In the genomic region with DNA sequence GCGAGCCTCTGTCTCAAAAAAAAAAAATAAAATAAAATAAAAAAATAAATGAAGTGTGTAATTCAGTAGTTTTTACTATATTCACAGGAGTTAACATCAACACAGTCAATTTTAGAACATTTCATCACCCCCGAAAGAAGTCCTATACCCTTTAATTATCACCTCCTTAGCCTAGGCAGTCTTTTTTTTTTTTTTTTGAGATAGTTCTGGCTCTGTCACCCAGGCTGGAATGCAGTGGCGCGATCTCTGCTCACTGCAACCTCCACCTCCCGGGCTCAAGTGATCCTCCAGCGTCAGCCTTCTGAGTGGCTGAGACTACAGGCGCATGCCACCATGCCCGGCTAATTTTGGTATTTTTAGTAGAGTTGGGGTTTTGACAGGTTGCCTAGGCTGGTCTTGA, we compare ENCODE assay signal across 25 cellular contexts.
"Had no signal": no experiment of that assay in that cellular context is flagged by ENCODE, and none has a peak within 500 bp of the region (broad histone marks: within the 10 kb centered on the region; RNA-seq: fewer than 3 reads in every experiment).

No MANE protein-coding gene starts in this region.

- H3K36me3 ChIP-seq: neural progenitor cell, ovary, right lobe of liver, thyroid gland, vagina had no signal

- DNase-seq: natural killer cell; occipital lobe; ovary; psoas muscle; right cardiac atrium; right lobe of liver; sigmoid colon; small intestine; stimulated activated CD4-positive, alpha-beta T cell treated with anti-CD3 and anti-CD28 coated beads, Interleukin-15, amount 100 ng/mL, for 24 hours; stimulated activated CD4-positive, alpha-beta T cell treated with anti-CD3 and anti-CD28 coated beads, Interleukin-2, amount 100 ng/mL, for 24 hours; stimulated activated CD4-positive, alpha-beta T cell treated with anti-CD3 and anti-CD28 coated beads, Interleukin-2, amount 100 ng/mL, for 48 hours; stimulated activated CD4-positive, alpha-beta T cell treated with anti-CD3 and anti-CD28 coated beads, Interleukin-4, amount 100 ng/mL, for 24 hours; stimulated activated naive B cell treated with anti-CD40 and anti-IgM and Interleukin-4, amounts not matched to agents 10 μg/mL and 1 μg/mL and 100 μg/mL, for 72 hours; stimulated activated naive CD4-positive, alpha-beta T cell treated with Interleukin-2 at 50 U/mL for 16 hours; stomach; thyroid gland; trophoblast cell; upper lobe of left lung had no signal

- FAIRE-seq: small intestine, urothelium cell line had no signal

- H3K27ac ChIP-seq: neural progenitor cell, ovary, parathyroid adenoma, psoas muscle, right lobe of liver, sigmoid colon, stomach, thoracic aorta, thyroid gland, tibial nerve, upper lobe of left lung, vagina had no signal

- H3K4me1 ChIP-seq: psoas muscle, right lobe of liver, stomach, thyroid gland, tibial nerve, vagina had no signal

- ATAC-seq: natural killer cell; psoas muscle; right cardiac atrium; right lobe of liver; stimulated activated effector memory CD8-positive, alpha-beta T cell treated with anti-CD3 and anti-CD28 coated beads, Interleukin-12 subunit alpha, Interleukin-12 subunit beta, amount 100 ng/mL, for 72 hours; stimulated activated naive B cell treated with anti-CD40 and anti-IgM and Interleukin-4, amounts not matched to agents 10 μg/mL and 1 μg/mL and 100 μg/mL, for 72 hours had no signal

- H3K9me3 ChIP-seq: ovary, psoas muscle, right lobe of liver, sigmoid colon, stomach, thoracic aorta, thyroid gland, tibial nerve, upper lobe of left lung, vagina had no signal

- H3K9ac ChIP-seq: neural progenitor cell, parathyroid adenoma had no signal

- H3K4me3 ChIP-seq: neural progenitor cell, ovary, psoas muscle, right lobe of liver, sigmoid colon, stomach, thoracic aorta, thyroid gland, tibial nerve, upper lobe of left lung, vagina had no signal
